In genomic region chr2:120614901-120615300, GRCh38 we compare ENCODE assay signal across 22 cellular contexts.
"Had no signal": no experiment of that assay in that cellular context is flagged by ENCODE, and none has a peak within 500 bp of the region (broad histone marks: within the 10 kb centered on the region; RNA-seq: fewer than 3 reads in every experiment).

No MANE protein-coding gene starts in this region.

- H3K27me3 Mint-ChIP-seq: activated CD4-positive, alpha-beta memory T cell treated with anti-CD3 and anti-CD28 coated beads, Interleukin-2, amount 10 ng/mL, durations not matched to agents 7 days and 5 days; activated CD4-positive, alpha-beta T cell treated with anti-CD3 and anti-CD28 coated beads, Interleukin-2, amount 10 ng/mL, durations not matched to agents 24 days and 14 days had no signal

- H3K4me1 ChIP-seq: body of pancreas, lower lobe of right lung had no signal

- DNase-seq: activated CD4-positive, alpha-beta memory T cell treated with anti-CD3 and anti-CD28 coated beads, Interleukin-2, amount 10 ng/mL, durations not matched to agents 7 days and 5 days; activated CD4-positive, alpha-beta T cell treated with anti-CD3 and anti-CD28 coated beads, Interleukin-2, amount 10 ng/mL, durations not matched to agents 24 days and 14 days; activated gamma-delta T cell; activated naive CD4-positive, alpha-beta T cell treated with anti-CD3 and anti-CD28 coated beads, Interleukin-2, amount 50 U/mL, for 16 hours; activated naive CD8-positive, alpha-beta T cell treated with anti-CD3 and anti-CD28 coated beads, Interleukin-2, amount 50 U/mL, for 24 hours; activated T-cell treated with anti-CD3 and anti-CD28 coated beads for 4 hours; body of pancreas; caudate nucleus; effector CD8-positive, alpha-beta T cell; gastrocnemius medialis; islet precursor cell; lower lobe of right lung; naive B cell; small intestine; stimulated activated CD4-positive, alpha-beta T cell treated with anti-CD3 and anti-CD28 coated beads, Interleukin-2, amount 100 ng/mL, for 24 hours; stimulated activated naive CD8-positive, alpha-beta T cell treated with anti-CD3 and anti-CD28 coated beads, Interleukin-15, amount 100 ng/mL, for 72 hours; T-helper 17 cell; tibial artery had no signal

- H3K27ac Mint-ChIP-seq: activated CD4-positive, alpha-beta memory T cell treated with anti-CD3 and anti-CD28 coated beads, Interleukin-2, amount 10 ng/mL, durations not matched to agents 7 days and 5 days; activated CD4-positive, alpha-beta T cell treated with anti-CD3 and anti-CD28 coated beads, Interleukin-2, amount 10 ng/mL, durations not matched to agents 24 days and 14 days; activated naive CD8-positive, alpha-beta T cell treated with anti-CD3 and anti-CD28 coated beads, Interleukin-2, amount 50 U/mL, for 24 hours; naive B cell; stimulated activated effector memory CD8-positive, alpha-beta T cell treated with anti-CD3 and anti-CD28 coated beads, Interleukin-12 subunit alpha, Interleukin-12 subunit beta, amount 100 ng/mL, for 72 hours; T-helper 17 cell had no signal

- H3K4me1 Mint-ChIP-seq: activated CD4-positive, alpha-beta memory T cell treated with anti-CD3 and anti-CD28 coated beads, Interleukin-2, amount 10 ng/mL, durations not matched to agents 7 days and 5 days; activated CD4-positive, alpha-beta T cell treated with anti-CD3 and anti-CD28 coated beads, Interleukin-2, amount 10 ng/mL, durations not matched to agents 24 days and 14 days; activated naive CD8-positive, alpha-beta T cell treated with anti-CD3 and anti-CD28 coated beads, Interleukin-2, amount 50 U/mL, for 24 hours; naive B cell; stimulated activated effector memory CD8-positive, alpha-beta T cell treated with anti-CD3 and anti-CD28 coated beads, Interleukin-12 subunit alpha, Interleukin-12 subunit beta, amount 100 ng/mL, for 72 hours; stimulated activated naive CD8-positive, alpha-beta T cell treated with anti-CD3 and anti-CD28 coated beads, Interleukin-15, amount 100 ng/mL, for 72 hours had no signal

- H3K4me3 ChIP-seq: body of pancreas, gastrocnemius medialis, lower lobe of right lung, tibial artery had no signal

- ATAC-seq: activated CD4-positive, CD25-positive, alpha-beta regulatory T cell treated with anti-CD3 and anti-CD28 coated beads, Interleukin-2, amount 50 U/mL, for 24 hours; activated naive CD8-positive, alpha-beta T cell treated with anti-CD3 and anti-CD28 coated beads, Interleukin-2, amount 50 U/mL, for 24 hours; body of pancreas; gastrocnemius medialis; sciatic nerve; stimulated activated effector memory CD8-positive, alpha-beta T cell treated with anti-CD3 and anti-CD28 coated beads, Interleukin-12 subunit alpha, Interleukin-12 subunit beta, amount 100 ng/mL, for 72 hours; stimulated activated naive CD8-positive, alpha-beta T cell treated with anti-CD3 and anti-CD28 coated beads, Interleukin-15, amount 100 ng/mL, for 72 hours; T-helper 17 cell had no signal

- H3K9me3 Mint-ChIP-seq: activated CD4-positive, alpha-beta memory T cell treated with anti-CD3 and anti-CD28 coated beads, Interleukin-2, amount 10 ng/mL, durations not matched to agents 7 days and 5 days; activated CD4-positive, alpha-beta T cell treated with anti-CD3 and anti-CD28 coated beads, Interleukin-2, amount 10 ng/mL, durations not matched to agents 24 days and 14 days; activated naive CD8-positive, alpha-beta T cell treated with anti-CD3 and anti-CD28 coated beads, Interleukin-2, amount 50 U/mL, for 24 hours; naive B cell; neural crest cell; stimulated activated effector memory CD8-positive, alpha-beta T cell treated with anti-CD3 and anti-CD28 coated beads, Interleukin-12 subunit alpha, Interleukin-12 subunit beta, amount 100 ng/mL, for 72 hours; stimulated activated naive CD8-positive, alpha-beta T cell treated with anti-CD3 and anti-CD28 coated beads, Interleukin-15, amount 100 ng/mL, for 72 hours had no signal

- H3K27ac ChIP-seq: body of pancreas, gastrocnemius medialis, lower lobe of right lung had no signal

- H3K36me3 ChIP-seq: gastrocnemius medialis, lower lobe of right lung, tibial artery had no signal

- H3K4me3 Mint-ChIP-seq: activated CD4-positive, alpha-beta memory T cell treated with anti-CD3 and anti-CD28 coated beads, Interleukin-2, amount 10 ng/mL, durations not matched to agents 7 days and 5 days; activated CD4-positive, alpha-beta T cell treated with anti-CD3 and anti-CD28 coated beads, Interleukin-2, amount 10 ng/mL, durations not matched to agents 24 days and 14 days; activated naive CD8-positive, alpha-beta T cell treated with anti-CD3 and anti-CD28 coated beads, Interleukin-2, amount 50 U/mL, for 24 hours; neural crest cell; stimulated activated effector memory CD8-positive, alpha-beta T cell treated with anti-CD3 and anti-CD28 coated beads, Interleukin-12 subunit alpha, Interleukin-12 subunit beta, amount 100 ng/mL, for 72 hours; stimulated activated naive CD8-positive, alpha-beta T cell treated with anti-CD3 and anti-CD28 coated beads, Interleukin-15, amount 100 ng/mL, for 72 hours; T-helper 17 cell had no signal

- H3K36me3 Mint-ChIP-seq: naive B cell; stimulated activated effector memory CD8-positive, alpha-beta T cell treated with anti-CD3 and anti-CD28 coated beads, Interleukin-12 subunit alpha, Interleukin-12 subunit beta, amount 100 ng/mL, for 72 hours had no signal

- H3K9me3 ChIP-seq: body of pancreas, gastrocnemius medialis, lower lobe of right lung, tibial artery had no signal

- H3K27me3 ChIP-seq: body of pancreas, gastrocnemius medialis, tibial artery had no signal
